Comparison of ENCODE assay signal across 8 cellular contexts in genomic region chr10:69336952-69337311, GRCh38. TPM values are rescaled to one million over a fixed set of nuclear protein-coding genes. Genes with fewer than 3 reads are reported as not detected.
A peak's percentile ranks its signal among the peaks of the same experiment; 100 is the strongest.
DNase-seq lines count a peak whose midpoint lies in the region; ATAC-seq, FAIRE-seq and TF ChIP-seq lines count a peak whose summit lies in the region.

No MANE protein-coding gene starts in this region.

- H3K4me3 ChIP-seq in dorsolateral prefrontal cortex: peak overlapping the region in 4 of 59 donors; percentile 3 to 33 (median 30)
- no peak overlapping the region for H3K4me3 ChIP-seq in upper lobe of left lung

- no peak for FAIRE-seq in H54 (lab: Jason Lieb, UNC)

- H3K9me3 ChIP-seq in upper lobe of left lung: no peaks in the 10 kb centered on the region

- TF ChIP-seq CTCF in dorsolateral prefrontal cortex (IDR thresholded peaks at IDR 0.05 in 54 of 56, conservative IDR thresholded peaks at IDR 0.05 in 2 of 56; ENCODE audit: low read depth in 1 of 56, partially characterized antibody in 56 of 56): no peak
- no peak for TF ChIP-seq CTCF in nephron (IDR thresholded peaks at IDR 0.05; ENCODE audit: unreplicated experiment in 3 of 3)
- no peak for TF ChIP-seq CTCF in upper lobe of left lung (IDR thresholded peaks at IDR 0.05)

- 65 to 75% methylated on average over 2 of the region's 2 CpGs for WGBS in upper lobe of left lung, 2 donors

- no peaks in the 10 kb centered on the region for H3K27me3 Mint-ChIP-seq in activated naive CD8-positive, alpha-beta T cell treated with anti-CD3 and anti-CD28 coated beads, Interleukin-2, amount 50 U/mL, for 24 hours
- no peaks in the 10 kb centered on the region for H3K27me3 Mint-ChIP-seq in activated naive CD8-positive, alpha-beta T cell treated with anti-CD3 and anti-CD28 coated beads for 36 hours
- H3K27me3 Mint-ChIP-seq in nephron (ENCODE audit: low read depth): no peaks in the 10 kb centered on the region
- no peaks in the 10 kb centered on the region for H3K27me3 Mint-ChIP-seq in natural killer cell treated with Interleukin-12 subunit alpha and Interleukin-12 subunit beta and Interleukin-15 and Interleukin-18, amount 100 ng/mL, for 72 hours

- intact Hi-C loops in dorsolateral prefrontal cortex (cut with DNase I): no loop called here

- H3K4me1 ChIP-seq in upper lobe of left lung: peaks cover 76 to 86% (median 80%) of the 10 kb centered on the region in 4 donors

- no peak for TF ChIP-seq EP300 in upper lobe of left lung (IDR thresholded peaks at IDR 0.05)

- H3K36me3 ChIP-seq in upper lobe of left lung: no peaks in the 10 kb centered on the region

- DNase-seq in activated naive CD8-positive, alpha-beta T cell treated with anti-CD3 and anti-CD28 coated beads, Interleukin-2, amount 50 U/mL, for 24 hours: no peak
- no peak for DNase-seq in activated naive CD8-positive, alpha-beta T cell treated with anti-CD3 and anti-CD28 coated beads for 36 hours
- DNase-seq in dorsolateral prefrontal cortex: no peak
- DNase-seq in upper lobe of left lung: no peak
- DNase-seq in NK-92 treated with Interleukin-12 subunit alpha and Interleukin-12 subunit beta, amount 100 ng/mL, for 24 hours (lab: John Stamatoyannopoulos, UW): no peak
- DNase-seq in natural killer cell treated with Interleukin-12 subunit alpha and Interleukin-12 subunit beta and Interleukin-15 and Interleukin-18, amount 100 ng/mL, for 72 hours (ENCODE audit: low spot score): no peak
- DNase-seq in H54 (ENCODE audit: insufficient read length, low spot score): no peak

- H3K27ac ChIP-seq in dorsolateral prefrontal cortex: peak overlapping the region in 52 of 59 donors; percentile 2 to 84 (median 66)
- H3K27ac ChIP-seq in upper lobe of left lung: peak overlapping the region; percentile 34 to 80 (median 74)

- peak overlapping the region; percentile 35 for H3K27ac Mint-ChIP-seq in activated naive CD8-positive, alpha-beta T cell treated with anti-CD3 and anti-CD28 coated beads, Interleukin-2, amount 50 U/mL, for 24 hours
- H3K27ac Mint-ChIP-seq in activated naive CD8-positive, alpha-beta T cell treated with anti-CD3 and anti-CD28 coated beads for 36 hours: no peak overlapping the region
- peak overlapping the region; percentile 62 to 81 (median 63) for H3K27ac Mint-ChIP-seq in nephron
- H3K27ac Mint-ChIP-seq in natural killer cell treated with Interleukin-12 subunit alpha and Interleukin-12 subunit beta and Interleukin-15 and Interleukin-18, amount 100 ng/mL, for 72 hours: no peak overlapping the region

- no peaks in the 10 kb centered on the region for H3K27me3 ChIP-seq in dorsolateral prefrontal cortex
- no peaks in the 10 kb centered on the region for H3K27me3 ChIP-seq in upper lobe of left lung

- peaks cover 10% of the 10 kb centered on the region for H3K36me3 Mint-ChIP-seq in activated naive CD8-positive, alpha-beta T cell treated with anti-CD3 and anti-CD28 coated beads, Interleukin-2, amount 50 U/mL, for 24 hours (ENCODE audit: low read depth)
- peaks cover 22% of the 10 kb centered on the region for H3K36me3 Mint-ChIP-seq in activated naive CD8-positive, alpha-beta T cell treated with anti-CD3 and anti-CD28 coated beads for 36 hours
- H3K36me3 Mint-ChIP-seq in nephron (ENCODE audit: low read depth): no peaks in the 10 kb centered on the region
- no peaks in the 10 kb centered on the region for H3K36me3 Mint-ChIP-seq in natural killer cell treated with Interleukin-12 subunit alpha and Interleukin-12 subunit beta and Interleukin-15 and Interleukin-18, amount 100 ng/mL, for 72 hours

- peaks cover 67% of the 10 kb centered on the region for H3K4me1 Mint-ChIP-seq in activated naive CD8-positive, alpha-beta T cell treated with anti-CD3 and anti-CD28 coated beads, Interleukin-2, amount 50 U/mL, for 24 hours
- H3K4me1 Mint-ChIP-seq in activated naive CD8-positive, alpha-beta T cell treated with anti-CD3 and anti-CD28 coated beads for 36 hours: peaks cover 56% of the 10 kb centered on the region
- peaks cover 44% of the 10 kb centered on the region for H3K4me1 Mint-ChIP-seq in nephron
- H3K4me1 Mint-ChIP-seq in natural killer cell treated with Interleukin-12 subunit alpha and Interleukin-12 subunit beta and Interleukin-15 and Interleukin-18, amount 100 ng/mL, for 72 hours (ENCODE audit: low read depth in 2 of 2): peaks cover 53 to 59% of the 10 kb centered on the region in 2 donors

- H3K9me3 Mint-ChIP-seq in activated naive CD8-positive, alpha-beta T cell treated with anti-CD3 and anti-CD28 coated beads, Interleukin-2, amount 50 U/mL, for 24 hours: no peaks in the 10 kb centered on the region
- no peaks in the 10 kb centered on the region for H3K9me3 Mint-ChIP-seq in activated naive CD8-positive, alpha-beta T cell treated with anti-CD3 and anti-CD28 coated beads for 36 hours
- H3K9me3 Mint-ChIP-seq in nephron: no peaks in the 10 kb centered on the region
- no peaks in the 10 kb centered on the region for H3K9me3 Mint-ChIP-seq in natural killer cell treated with Interleukin-12 subunit alpha and Interleukin-12 subunit beta and Interleukin-15 and Interleukin-18, amount 100 ng/mL, for 72 hours

- TF ChIP-seq POLR2A in upper lobe of left lung (IDR thresholded peaks at IDR 0.05) (no peak), H54 (IDR thresholded peaks at IDR 0.05; ENCODE audit: low read depth, low read length) (no peak)

- no peak overlapping the region for H3K4me3 Mint-ChIP-seq in activated naive CD8-positive, alpha-beta T cell treated with anti-CD3 and anti-CD28 coated beads, Interleukin-2, amount 50 U/mL, for 24 hours
- H3K4me3 Mint-ChIP-seq in activated naive CD8-positive, alpha-beta T cell treated with anti-CD3 and anti-CD28 coated beads for 36 hours: no peak overlapping the region
- no peak overlapping the region for H3K4me3 Mint-ChIP-seq in nephron
- no peak overlapping the region for H3K4me3 Mint-ChIP-seq in natural killer cell treated with Interleukin-12 subunit alpha and Interleukin-12 subunit beta and Interleukin-15 and Interleukin-18, amount 100 ng/mL, for 72 hours

- ATAC-seq in activated naive CD8-positive, alpha-beta T cell treated with anti-CD3 and anti-CD28 coated beads, Interleukin-2, amount 50 U/mL, for 24 hours: no peak
- ATAC-seq in upper lobe of left lung (ENCODE audit: low FRiP score in 2 of 2): no peak
- ATAC-seq in natural killer cell treated with Interleukin-12 subunit alpha and Interleukin-12 subunit beta and Interleukin-15 and Interleukin-18, amount 100 ng/mL, for 72 hours: no peak

RNA-seq across cellular contexts. Expression of gene HK1, which starts 58.6 kb away (rescaled TPM):
- 100 to 1,000 TPM; 236 to 244 TPM for total RNA-seq in activated naive CD8-positive, alpha-beta T cell treated with anti-CD3 and anti-CD28 coated beads for 36 hours
- total RNA-seq in dorsolateral prefrontal cortex (100 to 1,000 TPM in 117 of 120 experiments, 10 to 100 TPM in 3; 65.9 to 249 (median 183) TPM), upper lobe of left lung (10 to 100 TPM; 60.8 to 98.5 (median 88.9) TPM)
- 100 to 1,000 TPM; 169 to 185 TPM for total RNA-seq in natural killer cell treated with Interleukin-12 subunit alpha and Interleukin-12 subunit beta and Interleukin-15 and Interleukin-18, amount 100 ng/mL, for 72 hours

Comparison
In these comparisons a context has a peak if more than half of its experiments do, and no peak if none do; other contexts are left out.
1. H3K27ac Mint-ChIP-seq: peak in activated naive CD8-positive, alpha-beta T cell treated with anti-CD3 and anti-CD28 coated beads, Interleukin-2, amount 50 U/mL, for 24 hours (single experiment) and nephron (3 of 3); none in activated naive CD8-positive, alpha-beta T cell treated with anti-CD3 and anti-CD28 coated beads for 36 hours (single experiment) and natural killer cell treated with Interleukin-12 subunit alpha and Interleukin-12 subunit beta and Interleukin-15 and Interleukin-18, amount 100 ng/mL, for 72 hours (0 of 2).